In the genomic region with DNA sequence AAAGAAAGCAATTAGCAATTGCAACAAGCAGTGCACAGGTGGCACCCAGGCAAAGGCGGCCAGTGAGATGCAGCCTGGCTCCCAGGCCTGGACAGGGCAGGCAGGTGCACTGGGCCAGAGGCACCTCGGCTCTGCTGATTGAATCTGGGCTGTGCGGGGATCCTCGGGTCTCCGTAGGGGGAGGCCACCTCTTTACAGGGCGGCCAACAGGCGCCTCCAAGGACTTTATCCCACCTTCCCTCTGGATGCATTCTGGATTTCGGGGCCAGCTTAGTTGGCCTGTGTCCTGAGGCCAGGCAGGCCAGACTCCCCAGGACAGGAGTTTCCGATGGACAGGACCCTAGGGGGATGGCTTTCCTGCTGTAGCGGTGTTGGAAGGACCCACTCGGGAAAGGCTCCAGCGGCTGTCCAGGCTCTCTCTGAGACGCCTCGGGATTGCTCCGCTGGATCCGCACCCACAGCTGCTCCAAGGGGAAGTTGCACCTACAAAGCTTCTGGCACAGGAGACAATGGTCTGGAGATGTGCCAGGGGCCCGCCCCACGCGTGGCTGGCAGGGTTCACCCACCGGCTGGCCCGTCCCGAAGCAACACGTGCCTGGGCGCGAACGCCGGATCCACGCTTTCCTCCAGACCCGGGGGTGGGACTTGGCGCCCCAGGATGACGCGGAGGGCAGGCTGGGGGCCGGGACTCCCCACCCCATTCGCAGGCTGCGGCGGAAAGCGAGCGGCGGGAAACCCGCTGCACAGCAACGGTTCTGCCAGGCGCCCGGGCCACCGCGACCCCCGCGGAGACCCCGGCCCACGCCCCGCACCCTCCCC, we compare ENCODE assay signal across 7 cellular contexts. TPM values are rescaled to one million over a fixed set of nuclear protein-coding genes. Genes with fewer than 3 reads are reported as not detected.
DNase-seq lines count a peak whose midpoint lies in the region; ATAC-seq, FAIRE-seq and TF ChIP-seq lines count a peak whose summit lies in the region.

No MANE protein-coding gene starts in this region.

- TF ChIP-seq CTCF in pancreas (IDR thresholded peaks at IDR 0.05) = no peak
- TF ChIP-seq CTCF in upper lobe of left lung (IDR thresholded peaks at IDR 0.05) = peak in 1 of 6 experiments; percentile 14

- 19 to 20% methylated on average over 47 to 50 of the region's 50 CpGs for WGBS in pancreas, 2 donors
- 49 to 64% methylated on average over 10 to 16 of the region's 50 CpGs for WGBS in upper lobe of left lung, 2 donors

- H3K4me3 ChIP-seq in SJSA1 = peak overlapping the region; percentile 54
- peak overlapping the region; percentile 42 to 60 (median 55) for H3K4me3 ChIP-seq in pancreas
- peak overlapping the region; percentile 65 to 87 (median 81) for H3K4me3 ChIP-seq in upper lobe of left lung

- no peak for TF ChIP-seq EP300 in upper lobe of left lung (IDR thresholded peaks at IDR 0.05)

- H3K36me3 Mint-ChIP-seq in activated naive CD4-positive, alpha-beta T cell treated with anti-CD3 and anti-CD28 coated beads, Interleukin-2, amount 10 ng/mL, durations not matched to agents 7 days and 5 days = peaks cover 4% of the 10 kb centered on the region

- H3K4me1 Mint-ChIP-seq in activated naive CD4-positive, alpha-beta T cell treated with anti-CD3 and anti-CD28 coated beads, Interleukin-2, amount 10 ng/mL, durations not matched to agents 7 days and 5 days = peaks cover 22% of the 10 kb centered on the region

- H3K4me3 Mint-ChIP-seq in activated naive CD4-positive, alpha-beta T cell treated with anti-CD3 and anti-CD28 coated beads, Interleukin-2, amount 10 ng/mL, durations not matched to agents 7 days and 5 days = peak overlapping the region; percentile 71

- peak; percentile 71 for ATAC-seq in Right ventricle myocardium superior (ENCODE audit: poor library complexity)
- ATAC-seq in pancreas = peak; percentile 66 to 73 (median 72)
- peak; percentile 58 to 84 for ATAC-seq in upper lobe of left lung (ENCODE audit: low FRiP score in 2 of 2)

- H3K27ac Mint-ChIP-seq in activated naive CD4-positive, alpha-beta T cell treated with anti-CD3 and anti-CD28 coated beads, Interleukin-2, amount 10 ng/mL, durations not matched to agents 7 days and 5 days = peak overlapping the region; percentile 77

- no peak overlapping the region for H3K27ac ChIP-seq in SJSA1
- no peak overlapping the region for H3K27ac ChIP-seq in pancreas
- peak overlapping the region; percentile 61 to 90 (median 76) for H3K27ac ChIP-seq in upper lobe of left lung

- H3K27me3 ChIP-seq in SJSA1 (replicated peaks) = no peaks in the 10 kb centered on the region
- no peaks in the 10 kb centered on the region for H3K27me3 ChIP-seq in pancreas
- no peaks in the 10 kb centered on the region for H3K27me3 ChIP-seq in upper lobe of left lung

- FAIRE-seq in pancreas (lab: Jason Lieb, UNC) = no peak

- H3K9me3 Mint-ChIP-seq in activated naive CD4-positive, alpha-beta T cell treated with anti-CD3 and anti-CD28 coated beads, Interleukin-2, amount 10 ng/mL, durations not matched to agents 7 days and 5 days = no peaks in the 10 kb centered on the region

- intact Hi-C loops in Right ventricle myocardium superior (cut with DNase I) = no loop called here
- intact Hi-C loops in pancreas (cut with DNase I) = no loop called here

- H3K36me3 ChIP-seq in SJSA1 (peaks cover 7% of the 10 kb centered on the region; the same call in 1 of the 2 replicates), pancreas (no peaks in the 10 kb centered on the region), upper lobe of left lung (no peaks in the 10 kb centered on the region)

- H3K27me3 Mint-ChIP-seq in activated naive CD4-positive, alpha-beta T cell treated with anti-CD3 and anti-CD28 coated beads, Interleukin-2, amount 10 ng/mL, durations not matched to agents 7 days and 5 days = peaks cover 4% of the 10 kb centered on the region

- H3K9me3 ChIP-seq in SJSA1 (replicated peaks) = no peaks in the 10 kb centered on the region
- H3K9me3 ChIP-seq in pancreas = no peaks in the 10 kb centered on the region
- no peaks in the 10 kb centered on the region for H3K9me3 ChIP-seq in upper lobe of left lung

- DNase-seq in HPDE6-E6E7 (ENCODE audit: extremely low spot score) = peak; percentile 85
- peak in 1 of 2 experiments; percentile 66 for DNase-seq in SJSA1 (ENCODE audit: low read depth in 1 of 2, low spot score in 2 of 2)
- peak; percentile 88 for DNase-seq in activated naive CD4-positive, alpha-beta T cell treated with anti-CD3 and anti-CD28 coated beads, Interleukin-2, amount 10 ng/mL, durations not matched to agents 7 days and 5 days
- peak; percentile 91 for DNase-seq in Right ventricle myocardium superior
- DNase-seq in pancreas = peak; percentile 46 to 88 (median 74)
- peak; percentile 82 to 94 for DNase-seq in upper lobe of left lung

- CTCF ChIA-PET in activated naive CD4-positive, alpha-beta T cell treated with anti-CD3 and anti-CD28 coated beads, Interleukin-2, amount 10 ng/mL, durations not matched to agents 7 days and 5 days (lab: Charles Lee) = no interaction called here

- TF ChIP-seq POLR2A in GM15510 (IDR thresholded peaks at IDR 0.05; ENCODE audit: borderline replicate concordance, extremely low read depth, insufficient read length) = peak; percentile 40
- TF ChIP-seq POLR2A in upper lobe of left lung (IDR thresholded peaks at IDR 0.05) = no peak

- peaks cover 11% of the 10 kb centered on the region for H3K4me1 ChIP-seq in SJSA1 (replicated peaks)
- no peaks in the 10 kb centered on the region for H3K4me1 ChIP-seq in pancreas
- peaks cover 14 to 27% (median 20%) of the 10 kb centered on the region in 4 donors for H3K4me1 ChIP-seq in upper lobe of left lung

RNA-seq across cellular contexts. Expression of a gene that starts 0.8 kb away (rescaled TPM):
- 12.7 and 18.0 TPM in 2 replicates for total RNA-seq in SJSA1 (2014; rRNA removed; shearing (Covaris generic))
- total RNA-seq in Right ventricle myocardium superior = 6.9 TPM
- 1 to 10 TPM; 4.4 to 5.9 (median 4.9) TPM for total RNA-seq in pancreas
- 10 to 100 TPM in 1 of 2 donors, 1 to 10 TPM in 1; 9.8 to 11.2 TPM for polyA plus RNA-seq in pancreas
- total RNA-seq in upper lobe of left lung = 10 to 100 TPM; 36.4 to 75.6 (median 49.9) TPM

Comparison
In these comparisons a context has a peak if more than half of its experiments do, and no peak if none do; other contexts are left out.
1. H3K27ac ChIP-seq: peak in upper lobe of left lung (4 of 4); none in SJSA1 (single experiment) and pancreas (0 of 4).
2. Peak in every context shown above with its lines, with median percentiles within 50 percentile points of each other: H3K4me3 ChIP-seq and ATAC-seq.